ENCODE assay signal across 15 cellular contexts in genomic region chr11:117882539-117882938, GRCh38. TPM values are rescaled to one million over a fixed set of nuclear protein-coding genes. Genes with fewer than 3 reads are reported as not detected.
A peak's percentile ranks its signal among the peaks of the same experiment; 100 is the strongest.
DNase-seq lines count a peak whose midpoint lies in the region; TF ChIP-seq lines count a peak whose summit lies in the region.
"Had no signal": no experiment of that assay in that cellular context is flagged by ENCODE, and none has a peak within 500 bp of the region (broad histone marks: within the 10 kb centered on the region; RNA-seq: fewer than 3 reads in every experiment).

No MANE protein-coding gene starts in this region.

- H3K4me1 Mint-ChIP-seq in brain (peaks cover 51% of the 10 kb centered on the region), nephron (peaks cover 74% of the 10 kb centered on the region)
- H3K4me1 Mint-ChIP-seq: central memory CD8-positive, alpha-beta T cell; naive thymus-derived CD8-positive, alpha-beta T cell had no signal

- in situ Hi-C loops in G401 (cut with HindIII; ENCODE audit: low sequenced_read_pairs): no loop called here

- DNase-seq in G401 (ENCODE audit: low spot score) (peak; percentile 96), NCI-H2107 (lab: John Stamatoyannopoulos, UW) (peak; percentile 37), MV-4-11 (lab: John Stamatoyannopoulos, UW) (no peak), AG08395 (ENCODE audit: low spot score) (no peak)
- no peak for DNase-seq in activated effector memory CD4-positive, alpha-beta T cell treated with Interleukin-2 at 50 U/mL for 16 hours
- DNase-seq: activated naive CD8-positive, alpha-beta T cell treated with anti-CD3 and anti-CD28 coated beads, Interleukin-2, amount 50 U/mL, for 24 hours; activated T-cell treated with anti-CD3 and anti-CD28 coated beads, Interleukin-2, amount 50 U/mL, for 24 hours; Karpas-422 had no signal

- H3K4me3 Mint-ChIP-seq in brain (peak overlapping the region in 4 of 5 experiments; percentile 48 to 77 (median 68)), nephron (peak overlapping the region in 2 of 3 experiments; percentile 37 to 59)
- H3K4me3 Mint-ChIP-seq: activated naive CD8-positive, alpha-beta T cell treated with anti-CD3 and anti-CD28 coated beads, Interleukin-2, amount 50 U/mL, for 24 hours; activated T-cell treated with anti-CD3 and anti-CD28 coated beads, Interleukin-2, amount 50 U/mL, for 24 hours; central memory CD8-positive, alpha-beta T cell; naive thymus-derived CD8-positive, alpha-beta T cell; T-helper 1 cell treated with Interleukin-12 subunit alpha and Interleukin-12 subunit beta and Interleukin-4 antibody, amounts not matched to agents 30 μg/mL and 1 μg/mL, for 36 hours had no signal

- H3K27me3 Mint-ChIP-seq in brain (peaks cover 7% of the 10 kb centered on the region), nephron (ENCODE audit: low read depth) (peaks cover 25% of the 10 kb centered on the region)

- TF ChIP-seq CTCF in brain (conservative IDR thresholded peaks at IDR 0.05): no peak
- no peak for TF ChIP-seq CTCF in nephron (IDR thresholded peaks at IDR 0.05; ENCODE audit: unreplicated experiment in 3 of 3)

- H3K36me3 Mint-ChIP-seq in brain (no peaks in the 10 kb centered on the region), nephron (ENCODE audit: low read depth) (no peaks in the 10 kb centered on the region)
- H3K36me3 Mint-ChIP-seq: naive thymus-derived CD8-positive, alpha-beta T cell had no signal

- peak overlapping the region; percentile 41 to 96 (median 76) for H3K27ac Mint-ChIP-seq in brain
- H3K27ac Mint-ChIP-seq in nephron: peak overlapping the region in 2 of 3 experiments; percentile 75 to 90
- H3K27ac Mint-ChIP-seq: activated naive CD8-positive, alpha-beta T cell treated with anti-CD3 and anti-CD28 coated beads, Interleukin-2, amount 50 U/mL, for 24 hours; activated T-cell treated with anti-CD3 and anti-CD28 coated beads, Interleukin-2, amount 50 U/mL, for 24 hours; T-helper 1 cell treated with Interleukin-12 subunit alpha and Interleukin-12 subunit beta and Interleukin-4 antibody, amounts not matched to agents 30 μg/mL and 1 μg/mL, for 36 hours had no signal

- H3K9me3 Mint-ChIP-seq in brain: peaks cover 0 to 6% (median 0%) of the 10 kb centered on the region in 5 experiments
- H3K9me3 Mint-ChIP-seq in nephron: peaks cover 3% of the 10 kb centered on the region
- H3K9me3 Mint-ChIP-seq: activated naive CD8-positive, alpha-beta T cell treated with anti-CD3 and anti-CD28 coated beads, Interleukin-2, amount 50 U/mL, for 24 hours; activated T-cell treated with anti-CD3 and anti-CD28 coated beads, Interleukin-2, amount 50 U/mL, for 24 hours; central memory CD8-positive, alpha-beta T cell; T-helper 1 cell treated with Interleukin-12 subunit alpha and Interleukin-12 subunit beta and Interleukin-4 antibody, amounts not matched to agents 30 μg/mL and 1 μg/mL, for 36 hours had no signal

RNA-seq across cellular contexts. Expression of gene FXYD6, which starts 6.1 kb away (rescaled TPM):
- total RNA-seq in G401 (2014; rRNA removed; shearing (Covaris generic)): not detected in 2 replicates
- polyA plus RNA-seq in brain (ENCODE audit: insufficient read depth, low read depth, low replicate concordance): 516 TPM
- total RNA-seq: naive thymus-derived CD8-positive, alpha-beta T cell; NCI-H460 had no signal
- polyA plus RNA-seq: naive thymus-derived CD8-positive, alpha-beta T cell had no signal

RNA-seq across cellular contexts. Expression of gene TMPRSS13, which starts 46.7 kb away (rescaled TPM):
- total RNA-seq in G401 (2014; rRNA removed; shearing (Covaris generic)): not detected in 2 replicates
- 0.08 TPM for polyA plus RNA-seq in brain (ENCODE audit: insufficient read depth, low read depth, low replicate concordance)
- total RNA-seq: NCI-H460, renal cortical epithelial cell had no signal

RNA-seq across cellular contexts. Expression of gene FXYD2, which starts 58.0 kb away (rescaled TPM):
- total RNA-seq in G401 (2014; rRNA removed; shearing (Covaris generic)): not detected in 2 replicates
- polyA plus RNA-seq in brain (ENCODE audit: insufficient read depth, low read depth, low replicate concordance): 0.63 TPM
- total RNA-seq: NCI-H460 had no signal

Comparison
In these comparisons a context has a peak if more than half of its experiments do, and no peak if none do; other contexts are left out.
1. DNase-seq: peak in G401 (single experiment) and NCI-H2107 (single experiment); none in MV-4-11 (single experiment), activated effector memory CD4-positive, alpha-beta T cell treated with Interleukin-2 at 50 U/mL for 16 hours (single experiment) and AG08395 (single experiment).